In the genomic region with DNA sequence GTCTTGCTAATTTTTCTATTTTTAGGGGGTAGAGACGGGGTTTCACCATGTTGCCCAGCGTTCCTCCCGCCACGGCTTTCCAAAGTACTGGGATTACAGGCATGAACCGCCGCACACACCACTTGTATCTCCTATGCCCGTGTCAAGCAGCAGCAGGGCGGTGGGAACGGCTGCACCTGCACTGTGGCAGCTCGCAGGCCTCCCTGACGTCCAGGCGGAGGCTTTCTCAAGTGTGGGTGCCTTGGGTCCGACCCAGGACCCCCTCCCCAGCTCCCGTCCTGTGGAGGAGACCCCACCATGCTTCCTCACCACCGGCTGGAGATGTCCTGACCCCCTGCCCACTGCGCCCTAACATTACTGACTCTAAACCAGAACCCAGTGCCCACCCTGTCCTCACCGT, we compare ENCODE assay signal across 23 cellular contexts. TPM values are rescaled to one million over a fixed set of nuclear protein-coding genes. Genes with fewer than 3 reads are reported as not detected.
DNase-seq lines count a peak whose midpoint lies in the region; ATAC-seq, FAIRE-seq and TF ChIP-seq lines count a peak whose summit lies in the region.
"Had no signal": no experiment of that assay in that cellular context is flagged by ENCODE, and none has a peak within 500 bp of the region (broad histone marks: within the 10 kb centered on the region; RNA-seq: fewer than 3 reads in every experiment).

No MANE protein-coding gene starts in this region.

- H3K27ac ChIP-seq in astrocyte (ENCODE audit: low read depth, low read length) = no peak overlapping the region
- H3K27ac ChIP-seq: GM23248, KMS-11 had no signal

- H3K79me2 ChIP-seq in astrocyte (ENCODE audit: insufficient read depth, low read length) = no peaks in the 10 kb centered on the region

- H3K4me1 Mint-ChIP-seq in astrocyte (ENCODE audit: low read depth, unreplicated experiment) = no peaks in the 10 kb centered on the region
- H3K4me1 Mint-ChIP-seq in stimulated activated effector memory CD8-positive, alpha-beta T cell treated with anti-CD3 and anti-CD28 coated beads, Interleukin-12 subunit alpha, Interleukin-12 subunit beta, amount 100 ng/mL, for 72 hours = no peaks in the 10 kb centered on the region
- no peaks in the 10 kb centered on the region for H3K4me1 Mint-ChIP-seq in activated CD4-positive, alpha-beta T cell treated with anti-CD3 and anti-CD28 coated beads, Interleukin-2, amount 10 ng/mL, durations not matched to agents 24 days and 14 days

- H3K4me3 ChIP-seq in astrocyte (ENCODE audit: insufficient read depth, low read depth, low read length) = no peak overlapping the region
- H3K4me3 ChIP-seq: GM23248 had no signal

- H3K4me2 ChIP-seq in astrocyte (ENCODE audit: low read length) = no peak overlapping the region
- H3K4me2 ChIP-seq: KMS-11 had no signal

- H3K27me3 ChIP-seq in astrocyte (ENCODE audit: insufficient read depth, low read length) = no peaks in the 10 kb centered on the region

- no peak for TF ChIP-seq CTCF in astrocyte (IDR thresholded peaks at IDR 0.05; ENCODE audit: insufficient read depth, low read depth, low read length)

- FAIRE-seq in H54 (lab: Jason Lieb, UNC) = no peak
- no peak for FAIRE-seq in astrocyte (lab: Jason Lieb, UNC)
- FAIRE-seq: D721Med, HTR-8/SVneo had no signal

- H3K36me3 ChIP-seq in astrocyte (ENCODE audit: insufficient read depth, low read length) = no peaks in the 10 kb centered on the region

- no peak for ATAC-seq in stimulated activated effector memory CD8-positive, alpha-beta T cell treated with anti-CD3 and anti-CD28 coated beads, Interleukin-12 subunit alpha, Interleukin-12 subunit beta, amount 100 ng/mL, for 72 hours
- ATAC-seq: CD8-positive, alpha-beta T cell had no signal

- DNase-seq in DMS53 (lab: John Stamatoyannopoulos, UW) = peak; percentile 57
- no peak for DNase-seq in DMS53 treated with DMSO at 0.1 percent for 48 hours (lab: John Stamatoyannopoulos, UW; ENCODE audit: unreplicated experiment)
- no peak for DNase-seq in H54 (ENCODE audit: insufficient read length, low spot score)
- no peak for DNase-seq in astrocyte (ENCODE audit: low read depth)
- no peak for DNase-seq in stimulated activated effector memory CD8-positive, alpha-beta T cell treated with anti-CD3 and anti-CD28 coated beads, Interleukin-12 subunit alpha, Interleukin-12 subunit beta, amount 100 ng/mL, for 72 hours (ENCODE audit: low spot score in 2 of 2)
- DNase-seq in HCEC 1CT = no peak
- no peak for DNase-seq in NCI-H524 treated with DMSO at 0.1 percent for 48 hours (lab: John Stamatoyannopoulos, UW)
- DNase-seq in activated CD4-positive, alpha-beta T cell treated with anti-CD3 and anti-CD28 coated beads, Interleukin-2, amount 10 ng/mL, durations not matched to agents 24 days and 14 days = no peak
- DNase-seq: AML-193; C1 segment of cervical spinal cord; CD8-positive, alpha-beta T cell; DMS79 treated with DMSO at 0.1 percent for 48 hours; GM23248; NCI-H1092 treated with DMSO at 0.1 percent for 48 hours; NCI-H1436 treated with DMSO at 0.1 percent for 48 hours; NCI-H1930; NCI-H226; NCI-H510A treated with DMSO at 0.1 percent for 48 hours; NCI-H82; SHP77 had no signal

- H3K27ac Mint-ChIP-seq in astrocyte (ENCODE audit: unreplicated experiment) = peak overlapping the region; percentile 77
- peak overlapping the region; percentile 23 for H3K27ac Mint-ChIP-seq in stimulated activated effector memory CD8-positive, alpha-beta T cell treated with anti-CD3 and anti-CD28 coated beads, Interleukin-12 subunit alpha, Interleukin-12 subunit beta, amount 100 ng/mL, for 72 hours
- no peak overlapping the region for H3K27ac Mint-ChIP-seq in activated CD4-positive, alpha-beta T cell treated with anti-CD3 and anti-CD28 coated beads, Interleukin-2, amount 10 ng/mL, durations not matched to agents 24 days and 14 days
- H3K27ac Mint-ChIP-seq: CD8-positive, alpha-beta T cell had no signal

- H3K9me3 Mint-ChIP-seq in astrocyte (ENCODE audit: unreplicated experiment) = no peaks in the 10 kb centered on the region
- H3K9me3 Mint-ChIP-seq in stimulated activated effector memory CD8-positive, alpha-beta T cell treated with anti-CD3 and anti-CD28 coated beads, Interleukin-12 subunit alpha, Interleukin-12 subunit beta, amount 100 ng/mL, for 72 hours = no peaks in the 10 kb centered on the region
- H3K9me3 Mint-ChIP-seq in activated CD4-positive, alpha-beta T cell treated with anti-CD3 and anti-CD28 coated beads, Interleukin-2, amount 10 ng/mL, durations not matched to agents 24 days and 14 days = no peaks in the 10 kb centered on the region
- H3K9me3 Mint-ChIP-seq: CD8-positive, alpha-beta T cell had no signal

- H3K9me3 ChIP-seq in astrocyte (ENCODE audit: insufficient read depth, low read depth, low read length) = no peaks in the 10 kb centered on the region

- H2AFZ ChIP-seq in astrocyte (ENCODE audit: low read depth, low read length) = no peak overlapping the region
- H2AFZ ChIP-seq: GM23248 had no signal

- H3K36me3 Mint-ChIP-seq in astrocyte (ENCODE audit: low read depth, unreplicated experiment) = peaks cover 2% of the 10 kb centered on the region
- peaks cover 7% of the 10 kb centered on the region for H3K36me3 Mint-ChIP-seq in stimulated activated effector memory CD8-positive, alpha-beta T cell treated with anti-CD3 and anti-CD28 coated beads, Interleukin-12 subunit alpha, Interleukin-12 subunit beta, amount 100 ng/mL, for 72 hours
- no peaks in the 10 kb centered on the region for H3K36me3 Mint-ChIP-seq in activated CD4-positive, alpha-beta T cell treated with anti-CD3 and anti-CD28 coated beads, Interleukin-2, amount 10 ng/mL, durations not matched to agents 24 days and 14 days (ENCODE audit: low read depth)

- no peak overlapping the region for H3K9ac ChIP-seq in astrocyte (ENCODE audit: low read length)
- H3K9ac ChIP-seq: GM23248, KMS-11 had no signal

- peaks cover 4% of the 10 kb centered on the region for H3K4me1 ChIP-seq in astrocyte (ENCODE audit: insufficient read depth, low read length)

- H4K20me1 ChIP-seq in astrocyte (ENCODE audit: insufficient read depth, low read length) = peaks cover 8% of the 10 kb centered on the region

- no peaks in the 10 kb centered on the region for H3K27me3 Mint-ChIP-seq in astrocyte (ENCODE audit: low read depth, unreplicated experiment)
- no peaks in the 10 kb centered on the region for H3K27me3 Mint-ChIP-seq in activated CD4-positive, alpha-beta T cell treated with anti-CD3 and anti-CD28 coated beads, Interleukin-2, amount 10 ng/mL, durations not matched to agents 24 days and 14 days

- TF ChIP-seq POLR2A in H54 (IDR thresholded peaks at IDR 0.05; ENCODE audit: low read depth, low read length) = 0 out of 2 replicates have a peak, but pooled peaks have one; percentile 19

- intact Hi-C loops in activated CD4-positive, alpha-beta T cell treated with anti-CD3 and anti-CD28 coated beads, Interleukin-2, amount 10 ng/mL, durations not matched to agents 24 days and 14 days (cut with micrococcal nuclease) = no loop called here

- H3K4me3 Mint-ChIP-seq in astrocyte (ENCODE audit: unreplicated experiment) = no peak overlapping the region
- H3K4me3 Mint-ChIP-seq in stimulated activated effector memory CD8-positive, alpha-beta T cell treated with anti-CD3 and anti-CD28 coated beads, Interleukin-12 subunit alpha, Interleukin-12 subunit beta, amount 100 ng/mL, for 72 hours = no peak overlapping the region
- H3K4me3 Mint-ChIP-seq in activated CD4-positive, alpha-beta T cell treated with anti-CD3 and anti-CD28 coated beads, Interleukin-2, amount 10 ng/mL, durations not matched to agents 24 days and 14 days = no peak overlapping the region
- H3K4me3 Mint-ChIP-seq: CD8-positive, alpha-beta T cell had no signal

RNA-seq across cellular contexts. Expression of gene TSPAN4, which starts 25.7 kb away (rescaled TPM):
- 69.5 and 75.5 TPM in 2 replicates for total RNA-seq in astrocyte
- total RNA-seq in activated CD4-positive, alpha-beta T cell treated with anti-CD3 and anti-CD28 coated beads, Interleukin-2, amount 10 ng/mL, durations not matched to agents 24 days and 14 days = 14.8 and 15.1 TPM in 2 replicates

RNA-seq across cellular contexts. Expression of gene POLR2L, which starts 26.1 kb away (rescaled TPM):
- 194 and 212 TPM in 2 replicates for total RNA-seq in astrocyte
- 113 and 117 TPM in 2 replicates for total RNA-seq in activated CD4-positive, alpha-beta T cell treated with anti-CD3 and anti-CD28 coated beads, Interleukin-2, amount 10 ng/mL, durations not matched to agents 24 days and 14 days

RNA-seq across cellular contexts. Expression of gene CD151, which starts 35.6 kb away (rescaled TPM):
- total RNA-seq in astrocyte = 414 and 421 TPM in 2 replicates
- total RNA-seq in activated CD4-positive, alpha-beta T cell treated with anti-CD3 and anti-CD28 coated beads, Interleukin-2, amount 10 ng/mL, durations not matched to agents 24 days and 14 days = 81.0 and 87.3 TPM in 2 replicates

RNA-seq across cellular contexts. Expression of gene CRACR2B, which starts 40.7 kb away (rescaled TPM):
- total RNA-seq in astrocyte = 2.6 TPM in 2 replicates
- 1.5 and 3.0 TPM in 2 replicates for total RNA-seq in activated CD4-positive, alpha-beta T cell treated with anti-CD3 and anti-CD28 coated beads, Interleukin-2, amount 10 ng/mL, durations not matched to agents 24 days and 14 days

RNA-seq across cellular contexts. Expression of gene CHID1, which starts 42.2 kb away (rescaled TPM):
- total RNA-seq in astrocyte = 72.6 and 74.6 TPM in 2 replicates
- total RNA-seq in activated CD4-positive, alpha-beta T cell treated with anti-CD3 and anti-CD28 coated beads, Interleukin-2, amount 10 ng/mL, durations not matched to agents 24 days and 14 days = 99.7 and 109 TPM in 2 replicates
